ENCODE assay signal across 14 cellular contexts in the genomic region with DNA sequence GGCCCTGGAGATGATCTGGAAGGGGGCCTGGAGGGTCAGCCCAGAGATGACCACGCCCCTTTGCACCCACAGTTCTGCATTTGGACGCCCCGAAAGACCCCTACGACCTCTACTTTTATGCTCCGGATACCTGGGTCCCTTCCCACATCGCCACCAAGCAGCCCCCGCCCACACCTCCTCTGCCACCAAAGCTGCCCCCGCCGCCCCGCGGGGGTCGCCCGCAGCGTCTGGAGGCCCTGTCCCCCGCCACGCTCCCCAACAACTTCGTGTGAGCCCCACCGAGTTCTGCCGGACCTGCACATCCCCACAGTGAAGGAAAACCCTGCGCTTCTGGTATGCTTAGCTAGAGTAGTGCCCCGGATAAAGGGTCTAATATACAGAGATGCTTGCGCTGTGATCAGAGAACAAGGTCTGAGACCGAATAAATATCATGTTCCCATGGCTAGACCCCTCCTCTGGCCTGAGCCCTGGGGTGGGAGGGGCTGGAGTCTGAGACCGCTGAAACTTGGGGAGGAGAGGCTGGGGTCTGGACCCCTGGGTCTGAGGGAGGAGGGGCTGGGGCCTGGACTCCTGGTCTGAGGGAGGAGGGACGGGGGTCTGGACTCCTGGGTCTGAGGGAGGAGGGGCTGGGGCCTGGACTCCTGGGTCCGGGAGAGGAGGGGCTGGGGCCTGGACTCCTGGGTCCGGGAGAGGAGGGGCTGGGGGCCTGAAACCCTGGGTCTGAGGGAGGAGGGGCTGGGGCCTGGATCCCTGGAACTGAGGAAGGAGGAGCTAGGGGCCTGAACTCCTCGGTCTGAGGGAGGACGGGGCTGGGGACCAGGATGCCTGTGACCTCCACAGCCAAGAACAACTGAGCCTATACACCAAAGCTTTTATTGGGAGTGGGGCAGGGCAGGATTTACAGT. TPM values are rescaled to one million over a fixed set of nuclear protein-coding genes. Genes with fewer than 3 reads are reported as not detected.
DNase-seq lines count a peak whose midpoint lies in the region; ATAC-seq and TF ChIP-seq lines count a peak whose summit lies in the region.
"Had no signal": no experiment of that assay in that cellular context is flagged by ENCODE, and none has a peak within 500 bp of the region (broad histone marks: within the 10 kb centered on the region; RNA-seq: fewer than 3 reads in every experiment).

No MANE protein-coding gene starts in this region.

- no peak overlapping the region; the same call in 1 of the 2 replicates for H3K4me3 ChIP-seq in PC-9
- peak overlapping the region; percentile 4 for H3K4me3 ChIP-seq in iPS-11a (ENCODE audit: low read depth, low read length)
- peak overlapping the region; percentile 7 for H3K4me3 ChIP-seq in psoas muscle
- H3K4me3 ChIP-seq in testis: peak overlapping the region in 1 of 2 donors; percentile 20

- H3K9me3 Mint-ChIP-seq in activated naive CD8-positive, alpha-beta T cell (ENCODE audit: low read depth): no peaks in the 10 kb centered on the region
- no peaks in the 10 kb centered on the region for H3K9me3 Mint-ChIP-seq in activated naive CD8-positive, alpha-beta T cell treated with anti-CD3 and anti-CD28 coated beads for 36 hours

- no peak overlapping the region for H3K27ac ChIP-seq in PC-9
- H3K27ac ChIP-seq in psoas muscle: no peak overlapping the region
- H3K27ac ChIP-seq in testis: no peak overlapping the region

- 8 to 9% (median 8%) methylated on average over 27 to 29 of the region's 29 CpGs for WGBS in psoas muscle, 3 donors
- 8 to 16% methylated on average over 12 to 27 of the region's 29 CpGs for WGBS in testis, 2 donors

- no peak for ATAC-seq in psoas muscle

- peaks cover 52% of the 10 kb centered on the region for H3K27me3 Mint-ChIP-seq in activated naive CD8-positive, alpha-beta T cell
- H3K27me3 Mint-ChIP-seq in activated naive CD8-positive, alpha-beta T cell treated with anti-CD3 and anti-CD28 coated beads for 36 hours: peaks cover 100% of the 10 kb centered on the region

- H3K79me2 ChIP-seq in PC-9 (ENCODE audit: low read depth): no peaks in the 10 kb centered on the region

- TF ChIP-seq CTCF in PC-9 (conservative IDR thresholded peaks at IDR 0.05) (no peak), psoas muscle (IDR thresholded peaks at IDR 0.05) (no peak), testis (IDR thresholded peaks at IDR 0.05) (no peak)

- peak overlapping the region; percentile 77 for H3K4me2 ChIP-seq in PC-9

- H3K9me3 ChIP-seq in PC-9 (ENCODE audit: insufficient read depth, low read depth) (no peaks in the 10 kb centered on the region), psoas muscle (no peaks in the 10 kb centered on the region), testis (no peaks in the 10 kb centered on the region)

- H3K36me3 Mint-ChIP-seq in activated naive CD8-positive, alpha-beta T cell: no peaks in the 10 kb centered on the region
- no peaks in the 10 kb centered on the region for H3K36me3 Mint-ChIP-seq in activated naive CD8-positive, alpha-beta T cell treated with anti-CD3 and anti-CD28 coated beads for 36 hours

- no peak overlapping the region for H2AFZ ChIP-seq in PC-9

- POLR2A ChIA-PET in PC-9 (lab: Charles Lee; ENCODE audit: unreplicated experiment): no interaction called here

- H3K4me1 Mint-ChIP-seq in activated naive CD8-positive, alpha-beta T cell (ENCODE audit: low read depth): peaks cover 55% of the 10 kb centered on the region
- H3K4me1 Mint-ChIP-seq in activated naive CD8-positive, alpha-beta T cell treated with anti-CD3 and anti-CD28 coated beads for 36 hours: peaks cover 30% of the 10 kb centered on the region

- H3K36me3 ChIP-seq in PC-9 (ENCODE audit: low read depth) (no peaks in the 10 kb centered on the region), psoas muscle (ENCODE audit: insufficient read depth in 1 of 2, low read depth in 1 of 2) (no peaks in the 10 kb centered on the region), testis (ENCODE audit: low read depth, missing control alignments) (no peaks in the 10 kb centered on the region)

- no peaks in the 10 kb centered on the region for H3F3A ChIP-seq in PC-9 (ENCODE audit: insufficient read depth, low read depth)

- H3K27ac Mint-ChIP-seq in activated naive CD8-positive, alpha-beta T cell: no peak overlapping the region
- no peak overlapping the region for H3K27ac Mint-ChIP-seq in activated naive CD8-positive, alpha-beta T cell treated with anti-CD3 and anti-CD28 coated beads for 36 hours
- H3K27ac Mint-ChIP-seq: activated CD8-positive, alpha-beta T cell treated with anti-CD3 and anti-CD28 coated beads, Interleukin-2, amount 10 ng/mL, durations not matched to agents 7 days and 5 days had no signal

- TF ChIP-seq POLR2A in testis (IDR thresholded peaks at IDR 0.05): no peak

- H3K27me3 ChIP-seq in PC-9 (ENCODE audit: insufficient read depth, low read depth) (peaks cover 71% of the 10 kb centered on the region), psoas muscle (ENCODE audit: insufficient read depth in 3 of 3, low read length in 2 of 3) (peaks cover 0 to 97% (median 65%) of the 10 kb centered on the region in 3 donors), testis (peaks cover 4% of the 10 kb centered on the region)

- intact Hi-C loops in PC-9 (cut with micrococcal nuclease; ENCODE audit: unreplicated experiment): no loop called here
- intact Hi-C loops in psoas muscle (cut with DNase I): no loop called here
- intact Hi-C loops in testis (cut with DNase I; ENCODE audit: low total_unique reads): no loop called here

- no peak for DNase-seq in activated naive CD8-positive, alpha-beta T cell treated with anti-CD3 and anti-CD28 coated beads for 36 hours
- DNase-seq in PC-9: no peak
- no peak for DNase-seq in psoas muscle
- no peak for DNase-seq in NOMO-1 (lab: John Stamatoyannopoulos, UW; ENCODE audit: unreplicated experiment in 2 of 2)
- no peak for DNase-seq in activated T-cell treated with anti-CD3 and anti-CD28 coated beads, Interleukin-2, amount 50 U/mL, for 48 hours
- DNase-seq in testis: no peak
- DNase-seq: cerebellar nuclear complex, NCI-H1092 treated with DMSO at 0.1 percent for 48 hours, NCI-H446 treated with DMSO at 0.1 percent for 48 hours had no signal

- no peaks in the 10 kb centered on the region for H4K20me1 ChIP-seq in PC-9 (ENCODE audit: insufficient read depth)

- H3K4me1 ChIP-seq in PC-9 (replicated peaks; ENCODE audit: insufficient read depth): no peaks in the 10 kb centered on the region
- H3K4me1 ChIP-seq in psoas muscle: peaks cover 7% of the 10 kb centered on the region
- H3K4me1 ChIP-seq in testis: peaks cover 14% of the 10 kb centered on the region

- H3K9me2 ChIP-seq in PC-9 (ENCODE audit: insufficient read depth): no peaks in the 10 kb centered on the region

- CTCF ChIA-PET in PC-9 (lab: Charles Lee): interaction anchor here (0.7 kb wide), 1 partner anchor 14 kb away, joined by 5 read pairs; no protein-coding TSS in a partner anchor

- H3K4me3 Mint-ChIP-seq in activated naive CD8-positive, alpha-beta T cell: peak overlapping the region; percentile 56
- H3K4me3 Mint-ChIP-seq in activated naive CD8-positive, alpha-beta T cell treated with anti-CD3 and anti-CD28 coated beads for 36 hours: no peak overlapping the region

- BruUV-seq in PC-9 (replicated peaks; lab: Mats Ljungman, UMichigan): no TSS peak

RNA-seq across cellular contexts. Expression of a gene that starts 3.6 kb away (rescaled TPM):
- not detected for total RNA-seq in activated naive CD8-positive, alpha-beta T cell treated with anti-CD3 and anti-CD28 coated beads for 36 hours
- not detected in 2 replicates for total RNA-seq in PC-9 (2021)
- total RNA-seq in psoas muscle: not detected
- polyA plus RNA-seq in psoas muscle: under 1 TPM in 1 of 3 donors, not detected in 2; 0.33 TPM
- under 1 TPM; 0.24 to 0.62 TPM for total RNA-seq in testis
- polyA plus RNA-seq in testis (ENCODE audit: insufficient read depth, low read depth, low replicate concordance): 0.80 TPM
- total RNA-seq: activated CD8-positive, alpha-beta T cell treated with anti-CD3 and anti-CD28 coated beads, Interleukin-2, amount 10 ng/mL, durations not matched to agents 7 days and 5 days; fibroblast of lung; osteoblast had no signal
- polyA plus RNA-seq: fibroblast of lung had no signal

RNA-seq across cellular contexts. Expression of a gene that starts 5.6 kb away (rescaled TPM):
- total RNA-seq in activated naive CD8-positive, alpha-beta T cell treated with anti-CD3 and anti-CD28 coated beads for 36 hours: not detected
- total RNA-seq in PC-9 (2021): not detected in 2 replicates
- not detected for total RNA-seq in psoas muscle
- not detected for polyA plus RNA-seq in psoas muscle
- not detected for total RNA-seq in testis
- polyA plus RNA-seq in testis (ENCODE audit: insufficient read depth, low read depth, low replicate concordance): not detected
- total RNA-seq: activated CD8-positive, alpha-beta T cell treated with anti-CD3 and anti-CD28 coated beads, Interleukin-2, amount 10 ng/mL, durations not matched to agents 7 days and 5 days; fibroblast of lung; osteoblast had no signal
- polyA plus RNA-seq: fibroblast of lung had no signal

RNA-seq across cellular contexts. Expression of a gene that starts 12.5 kb away (rescaled TPM):
- not detected for total RNA-seq in activated naive CD8-positive, alpha-beta T cell treated with anti-CD3 and anti-CD28 coated beads for 36 hours
- total RNA-seq in PC-9 (2021) (0.68 and 0.70 TPM in 2 replicates), psoas muscle (1 to 10 TPM in 1 of 4 donors, under 1 TPM in 3; 0.42 to 1.8 (median 0.82) TPM), testis (1 to 10 TPM; 2.2 to 2.7 TPM)
- polyA plus RNA-seq in psoas muscle (under 1 TPM; 0.55 to 0.79 (median 0.59) TPM), testis (ENCODE audit: insufficient read depth, low read depth, low replicate concordance) (3.2 TPM)

RNA-seq across cellular contexts. Expression of a gene that starts 22.8 kb away (rescaled TPM):
- total RNA-seq in activated naive CD8-positive, alpha-beta T cell treated with anti-CD3 and anti-CD28 coated beads for 36 hours: 100 to 1,000 TPM; 140 to 141 TPM
- 156 and 184 TPM in 2 replicates for total RNA-seq in PC-9 (2021)
- 10 to 100 TPM; 37.2 to 60.1 (median 43.1) TPM for total RNA-seq in psoas muscle
- 10 to 100 TPM; 46.4 to 69.8 (median 52.2) TPM for polyA plus RNA-seq in psoas muscle
- total RNA-seq in testis: 10 to 100 TPM; 45.9 to 49.6 TPM
- 55.3 TPM for polyA plus RNA-seq in testis (ENCODE audit: insufficient read depth, low read depth, low replicate concordance)

RNA-seq across cellular contexts. Expression of a gene that starts 24.2 kb away (rescaled TPM):
- 10 to 100 TPM; 34.4 to 42.0 TPM for total RNA-seq in activated naive CD8-positive, alpha-beta T cell treated with anti-CD3 and anti-CD28 coated beads for 36 hours
- total RNA-seq in PC-9 (2021): 40.9 and 66.8 TPM in 2 replicates
- total RNA-seq in psoas muscle: 10 to 100 TPM in 1 of 4 donors, 1 to 10 TPM in 3; 6.5 to 11.1 (median 7.7) TPM
- polyA plus RNA-seq in psoas muscle: 10 to 100 TPM in 1 of 3 donors, 1 to 10 TPM in 2; 3.6 to 12.9 (median 5.7) TPM
- 10 to 100 TPM; 22.4 to 24.7 TPM for total RNA-seq in testis
- 8.5 TPM for polyA plus RNA-seq in testis (ENCODE audit: insufficient read depth, low read depth, low replicate concordance)
